ENCODE assay signal across 24 cellular contexts in the genomic region with DNA sequence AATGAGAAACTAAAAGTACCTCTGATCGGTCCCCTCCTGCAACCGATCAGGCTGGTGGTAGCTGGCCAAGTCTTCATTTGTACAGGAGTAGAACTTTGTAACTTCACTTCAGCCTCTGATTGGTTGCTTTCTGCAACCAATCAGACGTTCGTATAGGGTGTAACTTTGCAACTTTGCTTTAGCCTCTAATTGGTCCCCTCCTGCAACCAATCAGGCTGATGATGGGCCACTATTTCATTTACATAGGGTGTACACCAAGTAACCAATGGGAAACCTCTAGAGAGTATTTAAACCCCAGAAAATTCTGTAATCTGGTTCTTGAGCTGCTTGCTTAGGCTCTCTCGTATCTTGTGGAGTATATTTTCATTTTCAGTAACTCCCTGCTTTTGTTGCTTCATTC.
"Had no signal": no experiment of that assay in that cellular context is flagged by ENCODE, and none has a peak within 500 bp of the region (broad histone marks: within the 10 kb centered on the region; RNA-seq: fewer than 3 reads in every experiment).

No MANE protein-coding gene starts in this region.

- H3K4me1 ChIP-seq: SJCRH30 had no signal

- H3K27me3 ChIP-seq: SJCRH30 had no signal

- H3K4me2 ChIP-seq: KMS-11 had no signal

- DNase-seq: IMR-90, Kasumi-1, MV-4-11, NCI-H1092, NCI-H1105 treated with DMSO at 0.1 percent for 48 hours, NCI-H1417 treated with DMSO at 0.1 percent for 48 hours, NCI-H146, NCI-H1694 treated with DMSO at 0.1 percent for 48 hours, NCI-H1930, NCI-H2081, NCI-H2107, NCI-H2227 treated with DMSO at 0.1 percent for 48 hours, NCI-H524, NCI-H526 treated with DMSO at 0.1 percent for 48 hours, NCI-H748 treated with DMSO at 0.1 percent for 48 hours, SHP77 treated with DMSO at 0.1 percent for 48 hours, SJCRH30, T-helper 2 cell had no signal

- FAIRE-seq: HepG2, RCC 7860 had no signal

- ATAC-seq: HepG2, Right ventricle myocardium inferior had no signal

- H3K27ac ChIP-seq: HL-60, KMS-11, SJCRH30, SK-N-MC had no signal

- H3K36me3 ChIP-seq: SJCRH30 had no signal

- H3K4me3 ChIP-seq: SJCRH30, SK-N-MC had no signal

- H3K9me3 ChIP-seq: SJCRH30 had no signal

- H3K9ac ChIP-seq: KMS-11 had no signal
